In genomic region chr5:131164931-131165727, GRCh38 we compare ENCODE assay signal across 7 cellular contexts. TPM values are rescaled to one million over a fixed set of nuclear protein-coding genes. Genes with fewer than 3 reads are reported as not detected.
DNase-seq lines count a peak whose midpoint lies in the region; ATAC-seq and FAIRE-seq lines count a peak whose summit lies in the region.

Gene HINT1 (minus strand): TSS chr5:131165256. CDS start chr5:131165205, 51 bp downstream.

- FAIRE-seq in GM18507 (lab: Jason Lieb, UNC), result peak; percentile 95

- intact Hi-C loops in sciatic nerve (cut with DNase I), result no loop called here

- DNase-seq in GM18507 (ENCODE audit: extremely low spot score, insufficient read length, low read depth), result peak; percentile 91
- DNase-seq in NCI-H2029 (lab: John Stamatoyannopoulos, UW), result peak; percentile 88
- DNase-seq in T-helper 9 cell, result peak; percentile 89
- DNase-seq in astrocyte of the hippocampus (ENCODE audit: low read depth, low spot score), result peak; percentile 97
- DNase-seq in hippocampal formation (lab: John Stamatoyannopoulos, UW), result peak; percentile 78 to 80
- peak; percentile 95 for DNase-seq in sciatic nerve (ENCODE audit: low spot score)

- ATAC-seq in HG02981 (IDR thresholded peaks at IDR 0.05; ENCODE audit: unreplicated experiment), result peak; percentile 76
- ATAC-seq in sciatic nerve, result peak; percentile 98

RNA-seq across cellular contexts. Expression of gene HINT1, which starts in this region (rescaled TPM):
- 121 TPM for total RNA-seq in sciatic nerve

Comparison
In these comparisons a context has a peak if more than half of its experiments do, and no peak if none do; other contexts are left out.
1. Peak in every context shown above with its lines: DNase-seq and ATAC-seq.